ENCODE assay signal across 20 cellular contexts in genomic region chr10:125991009-125991788, GRCh38.
A peak's percentile ranks its signal among the peaks of the same experiment; 100 is the strongest.
DNase-seq lines count a peak whose midpoint lies in the region; ATAC-seq and TF ChIP-seq lines count a peak whose summit lies in the region.
"Had no signal": no experiment of that assay in that cellular context is flagged by ENCODE, and none has a peak within 500 bp of the region (broad histone marks: within the 10 kb centered on the region; RNA-seq: fewer than 3 reads in every experiment).

No MANE protein-coding gene starts in this region.

- no peak overlapping the region for H3K4me3 Mint-ChIP-seq in stimulated activated naive B cell treated with anti-CD40 and anti-IgM and Interleukin-4, amounts not matched to agents 10 μg/mL and 1 μg/mL and 100 μg/mL, for 72 hours

- H3K4me3 ChIP-seq in fibroblast of mammary gland (ENCODE audit: control insufficient read depth, low read depth, low read length) = no peak overlapping the region
- H3K4me3 ChIP-seq: BLaER1 treated with 17β-estradiol and CSF1 and Interleukin-3, amounts not matched to agents 10 nM and 100 nM; MG63; Peyer's patch had no signal

- H3K36me3 Mint-ChIP-seq in stimulated activated naive B cell treated with anti-CD40 and anti-IgM and Interleukin-4, amounts not matched to agents 10 μg/mL and 1 μg/mL and 100 μg/mL, for 72 hours = peaks cover 4 to 8% of the 10 kb centered on the region in 2 donors

- no peaks in the 10 kb centered on the region for H3K27me3 Mint-ChIP-seq in stimulated activated naive B cell treated with anti-CD40 and anti-IgM and Interleukin-4, amounts not matched to agents 10 μg/mL and 1 μg/mL and 100 μg/mL, for 72 hours

- DNase-seq in NCI-H146 (lab: John Stamatoyannopoulos, UW) (peak; percentile 50), NCI-H146 treated with DMSO at 0.1 percent for 48 hours (lab: John Stamatoyannopoulos, UW; ENCODE audit: unreplicated experiment) (no peak), NCI-H69 (lab: John Stamatoyannopoulos, UW) (peak; percentile 74), fibroblast of mammary gland (ENCODE audit: low read depth) (peak; percentile 18), renal cortical epithelial cell (ENCODE audit: low read depth) (peak; percentile 83), Right ventricle myocardium inferior (ENCODE audit: missing footprints) (no peak), GM19240 (ENCODE audit: insufficient read length, low spot score) (no peak)
- DNase-seq in stimulated activated naive B cell treated with anti-CD40 and anti-IgM and Interleukin-4, amounts not matched to agents 10 μg/mL and 1 μg/mL and 100 μg/mL, for 72 hours = no peak
- DNase-seq: 8988T, DMS 273 treated with DMSO at 0.1 percent for 48 hours, EL, MG63, NCI-H1105 treated with DMSO at 0.1 percent for 48 hours, NCI-H2029 treated with DMSO at 0.1 percent for 48 hours, NCI-H2227 treated with DMSO at 0.1 percent for 48 hours, NCI-H774, Peyer's patch, SHP77 treated with DMSO at 0.1 percent for 48 hours had no signal

- ATAC-seq in stimulated activated naive B cell treated with anti-CD40 and anti-IgM and Interleukin-4, amounts not matched to agents 10 μg/mL and 1 μg/mL and 100 μg/mL, for 72 hours (replicated peaks) = no peak
- no peak for ATAC-seq in Right ventricle myocardium inferior
- ATAC-seq: HepG2 had no signal

- TF ChIP-seq CTCF in fibroblast of mammary gland (conservative IDR thresholded peaks at IDR 0.05; ENCODE audit: control insufficient read depth, insufficient read depth, low read depth, low read length) = no peak

- H3K27ac Mint-ChIP-seq in stimulated activated naive B cell treated with anti-CD40 and anti-IgM and Interleukin-4, amounts not matched to agents 10 μg/mL and 1 μg/mL and 100 μg/mL, for 72 hours = no peak overlapping the region

- intact Hi-C loops in Right ventricle myocardium inferior (cut with DNase I) = no loop called here

- peaks cover 8% of the 10 kb centered on the region in 2 donors for H3K9me3 Mint-ChIP-seq in stimulated activated naive B cell treated with anti-CD40 and anti-IgM and Interleukin-4, amounts not matched to agents 10 μg/mL and 1 μg/mL and 100 μg/mL, for 72 hours

- H3K4me1 Mint-ChIP-seq in stimulated activated naive B cell treated with anti-CD40 and anti-IgM and Interleukin-4, amounts not matched to agents 10 μg/mL and 1 μg/mL and 100 μg/mL, for 72 hours = no peaks in the 10 kb centered on the region

Comparison
In these comparisons a context has a peak if more than half of its experiments do, and no peak if none do; other contexts are left out.
1. DNase-seq: peak in NCI-H146 (single experiment), NCI-H69 (single experiment), fibroblast of mammary gland (single experiment) and renal cortical epithelial cell (single experiment); none in NCI-H146 treated with DMSO at 0.1 percent for 48 hours (single experiment), stimulated activated naive B cell treated with anti-CD40 and anti-IgM and Interleukin-4, amounts not matched to agents 10 μg/mL and 1 μg/mL and 100 μg/mL, for 72 hours (single experiment), Right ventricle myocardium inferior (single experiment) and GM19240 (single experiment).